Comparison of ENCODE assay signal across 31 cellular contexts in the genomic region with DNA sequence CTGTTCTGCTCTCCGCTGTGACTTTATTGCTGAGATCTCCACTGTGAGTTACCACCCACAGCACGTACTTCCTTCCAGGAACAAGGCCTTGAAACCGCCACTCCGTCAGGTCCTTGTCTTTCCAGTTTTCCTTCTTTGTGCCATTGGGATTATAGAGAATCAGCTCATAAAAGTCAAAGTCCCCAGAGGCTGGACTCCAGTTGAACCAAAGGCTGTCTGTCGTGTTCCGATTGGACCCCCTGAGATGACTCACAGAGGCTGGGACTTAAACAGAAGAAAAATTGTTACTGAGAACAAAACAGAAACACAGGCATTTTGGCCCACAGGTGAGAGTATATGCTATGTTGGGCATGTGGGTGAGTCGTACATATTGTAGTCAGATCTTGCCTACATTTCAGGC.
"Had no signal": no experiment of that assay in that cellular context is flagged by ENCODE, and none has a peak within 500 bp of the region (broad histone marks: within the 10 kb centered on the region; RNA-seq: fewer than 3 reads in every experiment).

No MANE protein-coding gene starts in this region.

- H3K36me3 ChIP-seq: ascending aorta, gastroesophageal sphincter, left lung, neutrophil, prostate gland, sigmoid colon, stomach, suprapubic skin, tibial artery had no signal

- H3K4me3 Mint-ChIP-seq: activated CD4-positive, alpha-beta memory T cell treated with anti-CD3 and anti-CD28 coated beads for 36 hours; activated CD4-positive, alpha-beta T cell treated with anti-CD3 and anti-CD28 coated beads, Interleukin-2, amount 10 ng/mL, durations not matched to agents 24 days and 14 days; activated naive CD4-positive, alpha-beta T cell treated with anti-CD3 and anti-CD28 coated beads, Interleukin-2, amount 10 ng/mL, durations not matched to agents 7 days and 5 days; activated naive CD8-positive, alpha-beta T cell treated with anti-CD3 and anti-CD28 coated beads, Interleukin-2, amount 10 ng/mL, durations not matched to agents 7 days and 5 days; activated T-helper 1 cell treated with anti-CD3 and anti-CD28 coated beads, Interleukin-12 subunit alpha, Interleukin-12 subunit beta, Interleukin-2, Interleukin-4 antibody, amounts not matched to agents 30 ng/mL and 10 ng/mL and 1 ng/mL, durations not matched to agents 14 hours and 24 hours and 36 hours; brain; dendritic cell treated with granulocyte-macrophage colony-stimulating factor and Interleukin-4, amounts not matched to agents 40 ng/mL and 50 ng/mL, for 4 days; endodermal cell; nephron progenitor cell; stimulated activated naive B cell treated with anti-CD40 and anti-IgM and Interleukin-4, amounts not matched to agents 10 μg/mL and 1 μg/mL and 100 μg/mL, for 72 hours had no signal

- DNase-seq: activated CD4-positive, alpha-beta memory T cell treated with anti-CD3 and anti-CD28 coated beads for 36 hours; activated CD4-positive, alpha-beta T cell treated with anti-CD3 and anti-CD28 coated beads, Interleukin-2, amount 10 ng/mL, durations not matched to agents 24 days and 14 days; activated CD4-positive, CD25-positive, alpha-beta regulatory T cell treated with anti-CD3 and anti-CD28 coated beads, Interleukin-2, amount 50 U/mL, for 72 hours; activated CD8-positive, alpha-beta memory T cell treated with anti-CD3 and anti-CD28 coated beads, Interleukin-2, amount 50 U/mL, for 4 hours; activated gamma-delta T cell; activated naive CD4-positive, alpha-beta T cell treated with anti-CD3 and anti-CD28 coated beads, Interleukin-2, amount 10 ng/mL, durations not matched to agents 7 days and 5 days; activated naive CD8-positive, alpha-beta T cell treated with anti-CD3 and anti-CD28 coated beads, Interleukin-2, amount 10 ng/mL, durations not matched to agents 7 days and 5 days; activated T-cell treated with anti-CD3 and anti-CD28 coated beads, Interleukin-2, amount 50 U/mL, for 1 hour; endodermal cell; hypothalamus; kidney glomerular epithelial cell; left lung; mesendoderm; nephron progenitor cell; retina; sigmoid colon; stimulated activated CD4-positive, alpha-beta T cell treated with anti-CD3 and anti-CD28 coated beads, Interleukin-15, amount 100 ng/mL, for 24 hours; stimulated activated CD4-positive, alpha-beta T cell treated with anti-CD3 and anti-CD28 coated beads, Interleukin-2, amount 100 ng/mL, for 24 hours; stimulated activated naive B cell treated with anti-CD40 and anti-IgM and Interleukin-4, amounts not matched to agents 10 μg/mL and 1 μg/mL and 100 μg/mL, for 72 hours; stomach; T-helper 2 cell; tibial artery had no signal

- H3K9me3 Mint-ChIP-seq: activated CD4-positive, alpha-beta memory T cell treated with anti-CD3 and anti-CD28 coated beads for 36 hours; activated CD4-positive, alpha-beta T cell treated with anti-CD3 and anti-CD28 coated beads, Interleukin-2, amount 10 ng/mL, durations not matched to agents 24 days and 14 days; activated naive CD4-positive, alpha-beta T cell treated with anti-CD3 and anti-CD28 coated beads, Interleukin-2, amount 10 ng/mL, durations not matched to agents 7 days and 5 days; activated naive CD8-positive, alpha-beta T cell treated with anti-CD3 and anti-CD28 coated beads, Interleukin-2, amount 10 ng/mL, durations not matched to agents 7 days and 5 days; activated T-helper 1 cell treated with anti-CD3 and anti-CD28 coated beads, Interleukin-12 subunit alpha, Interleukin-12 subunit beta, Interleukin-2, Interleukin-4 antibody, amounts not matched to agents 30 ng/mL and 10 ng/mL and 1 ng/mL, durations not matched to agents 14 hours and 24 hours and 36 hours; brain; dendritic cell treated with granulocyte-macrophage colony-stimulating factor and Interleukin-4, amounts not matched to agents 40 ng/mL and 50 ng/mL, for 4 days; endodermal cell had no signal

- H3K27ac Mint-ChIP-seq: activated CD4-positive, alpha-beta memory T cell treated with anti-CD3 and anti-CD28 coated beads for 36 hours; activated CD4-positive, alpha-beta T cell treated with anti-CD3 and anti-CD28 coated beads, Interleukin-2, amount 10 ng/mL, durations not matched to agents 24 days and 14 days; activated naive CD4-positive, alpha-beta T cell treated with anti-CD3 and anti-CD28 coated beads, Interleukin-2, amount 10 ng/mL, durations not matched to agents 7 days and 5 days; activated naive CD8-positive, alpha-beta T cell treated with anti-CD3 and anti-CD28 coated beads, Interleukin-2, amount 10 ng/mL, durations not matched to agents 7 days and 5 days; activated T-helper 1 cell treated with anti-CD3 and anti-CD28 coated beads, Interleukin-12 subunit alpha, Interleukin-12 subunit beta, Interleukin-2, Interleukin-4 antibody, amounts not matched to agents 30 ng/mL and 10 ng/mL and 1 ng/mL, durations not matched to agents 14 hours and 24 hours and 36 hours; brain; dendritic cell treated with granulocyte-macrophage colony-stimulating factor and Interleukin-4, amounts not matched to agents 40 ng/mL and 50 ng/mL, for 4 days; endodermal cell; nephron progenitor cell; stimulated activated naive B cell treated with anti-CD40 and anti-IgM and Interleukin-4, amounts not matched to agents 10 μg/mL and 1 μg/mL and 100 μg/mL, for 72 hours had no signal

- ATAC-seq: gastroesophageal sphincter; left lung; stimulated activated naive B cell treated with anti-CD40 and anti-IgM and Interleukin-4, amounts not matched to agents 10 μg/mL and 1 μg/mL and 100 μg/mL, for 72 hours had no signal

- H3K27me3 Mint-ChIP-seq: activated CD4-positive, alpha-beta T cell treated with anti-CD3 and anti-CD28 coated beads, Interleukin-2, amount 10 ng/mL, durations not matched to agents 24 days and 14 days; activated naive CD4-positive, alpha-beta T cell treated with anti-CD3 and anti-CD28 coated beads, Interleukin-2, amount 10 ng/mL, durations not matched to agents 7 days and 5 days had no signal

- H3K9me3 ChIP-seq: ascending aorta, gastroesophageal sphincter, left lung, neutrophil, prostate gland, sigmoid colon, stomach, suprapubic skin, tibial artery had no signal

- H3K27me3 ChIP-seq: ascending aorta, gastroesophageal sphincter, left lung, sigmoid colon, stomach, suprapubic skin, tibial artery had no signal

- H3K4me3 ChIP-seq: ascending aorta, gastroesophageal sphincter, left lung, lung, prostate gland, sigmoid colon, stomach, suprapubic skin, tibial artery had no signal

- H3K27ac ChIP-seq: ascending aorta, gastroesophageal sphincter, left lung, neutrophil, prostate gland, sigmoid colon, stomach, suprapubic skin, tibial artery had no signal

- H3K4me1 ChIP-seq: ascending aorta, gastroesophageal sphincter, left lung, prostate gland, sigmoid colon, stomach, suprapubic skin, tibial artery had no signal

- H3K36me3 Mint-ChIP-seq: activated CD4-positive, alpha-beta memory T cell treated with anti-CD3 and anti-CD28 coated beads for 36 hours; activated naive CD4-positive, alpha-beta T cell treated with anti-CD3 and anti-CD28 coated beads, Interleukin-2, amount 10 ng/mL, durations not matched to agents 7 days and 5 days; activated naive CD8-positive, alpha-beta T cell treated with anti-CD3 and anti-CD28 coated beads, Interleukin-2, amount 10 ng/mL, durations not matched to agents 7 days and 5 days; brain; stimulated activated naive B cell treated with anti-CD40 and anti-IgM and Interleukin-4, amounts not matched to agents 10 μg/mL and 1 μg/mL and 100 μg/mL, for 72 hours had no signal

- H3K4me1 Mint-ChIP-seq: activated CD4-positive, alpha-beta T cell treated with anti-CD3 and anti-CD28 coated beads, Interleukin-2, amount 10 ng/mL, durations not matched to agents 24 days and 14 days; activated naive CD4-positive, alpha-beta T cell treated with anti-CD3 and anti-CD28 coated beads, Interleukin-2, amount 10 ng/mL, durations not matched to agents 7 days and 5 days; activated naive CD8-positive, alpha-beta T cell treated with anti-CD3 and anti-CD28 coated beads, Interleukin-2, amount 10 ng/mL, durations not matched to agents 7 days and 5 days; brain; stimulated activated naive B cell treated with anti-CD40 and anti-IgM and Interleukin-4, amounts not matched to agents 10 μg/mL and 1 μg/mL and 100 μg/mL, for 72 hours had no signal
